In the genomic region with DNA sequence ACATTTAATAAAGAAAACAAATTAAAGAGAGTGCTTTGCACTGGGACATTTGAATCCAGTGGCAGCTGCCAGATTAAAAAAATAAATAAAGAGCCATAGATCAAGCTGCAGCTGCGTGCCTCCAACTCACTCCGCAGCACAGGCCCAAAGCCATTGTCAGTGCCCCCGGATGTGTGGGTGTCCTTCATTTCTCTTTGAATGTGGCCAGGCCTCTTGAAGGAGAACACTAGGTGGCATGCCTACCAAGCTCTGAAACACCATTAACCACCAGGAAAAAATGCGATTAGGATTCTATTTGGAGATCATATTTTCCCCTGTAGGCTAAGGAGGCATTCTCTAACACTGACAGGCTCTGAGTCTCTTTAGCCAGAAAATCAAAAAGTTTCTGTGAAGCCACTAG, we compare ENCODE assay signal across 8 cellular contexts.
DNase-seq lines count a peak whose midpoint lies in the region; ATAC-seq, FAIRE-seq and TF ChIP-seq lines count a peak whose summit lies in the region.

No MANE protein-coding gene starts in this region.

- H3K79me2 ChIP-seq in H9 (ENCODE audit: insufficient read depth, low read length), result no peaks in the 10 kb centered on the region

- TF ChIP-seq POLR2A in prostate gland (IDR thresholded peaks at IDR 0.05) (no peak), esophagus muscularis mucosa (IDR thresholded peaks at IDR 0.05; ENCODE audit: low read depth) (no peak)

- no peaks in the 10 kb centered on the region for H4K20me1 ChIP-seq in H9 (ENCODE audit: control insufficient read depth, insufficient read depth, insufficient read length)

- H4K5ac ChIP-seq in H9 (ENCODE audit: insufficient read length, low read depth, low read length), result no peak overlapping the region

- no peak overlapping the region for H3K14ac ChIP-seq in H9 (ENCODE audit: insufficient read depth, low read length)

- H2BK120ac ChIP-seq in H9 (ENCODE audit: low read depth, low read length, poor library complexity, severe bottlenecking), result no peak overlapping the region

- H3K9me3 Mint-ChIP-seq in H9, result no peaks in the 10 kb centered on the region

- DNase-seq in H9, result peak; percentile 45
- peak; percentile 32 for DNase-seq in OCI-M1 (lab: John Stamatoyannopoulos, UW)
- peak; percentile 32 for DNase-seq in fibroblast of the conjunctiva (ENCODE audit: low read depth)
- DNase-seq in pancreas, result peak in 2 of 6 donors; percentile 9 to 17
- DNase-seq in prostate gland (ENCODE audit: low spot score), result no peak
- no peak for DNase-seq in NCI-H226
- no peak for DNase-seq in esophagus muscularis mucosa (ENCODE audit: extremely low spot score)

- no peaks in the 10 kb centered on the region for H3K36me3 ChIP-seq in pancreas
- no peaks in the 10 kb centered on the region for H3K36me3 ChIP-seq in prostate gland
- no peaks in the 10 kb centered on the region for H3K36me3 ChIP-seq in esophagus muscularis mucosa

- H2BK20ac ChIP-seq in H9 (ENCODE audit: low read depth, low read length, poor library complexity, severe bottlenecking), result no peak overlapping the region

- no peak overlapping the region for H3K23ac ChIP-seq in H9 (ENCODE audit: insufficient read length, low read depth, low read length)

- TF ChIP-seq CTCF in H9 (conservative IDR thresholded peaks at IDR 0.05) (peak; percentile 47; the same call in 2 of the 3 replicates), pancreas (IDR thresholded peaks at IDR 0.05) (peak in 1 of 4 donors; percentile 28), prostate gland (IDR thresholded peaks at IDR 0.05) (peak in 1 of 4 experiments; percentile 10), esophagus muscularis mucosa (IDR thresholded peaks at IDR 0.05) (peak in 1 of 3 experiments; percentile 20)

- no peak overlapping the region for H2AFZ ChIP-seq in H9 (ENCODE audit: low read length)

- H3K4me2 ChIP-seq in H9 (ENCODE audit: insufficient read depth, insufficient read length, low read length), result no peak overlapping the region

- no peak overlapping the region for H3K4ac ChIP-seq in H9 (ENCODE audit: low read depth, low read length)

- no peak for TF ChIP-seq EP300 in esophagus muscularis mucosa (IDR thresholded peaks at IDR 0.05)

- H3K56ac ChIP-seq in H9 (ENCODE audit: insufficient read length, low read depth, low read length), result no peak overlapping the region

- no CpG with 5 or more reads among the region's 4 CpGs for WGBS in H9 (ENCODE audit: extremely low coverage, insufficient read length, low lambda C conversion rate)
- WGBS in pancreas, 2 donors, result 9 to 20% methylated on average over 4 of the region's 4 CpGs
- 28% methylated on average over 4 of the region's 4 CpGs for WGBS in prostate gland
- 45% methylated on average over 4 of the region's 4 CpGs for WGBS in esophagus muscularis mucosa

- H3K4me3 Mint-ChIP-seq in H9, result no peak overlapping the region

- H3K9ac ChIP-seq in H9 (ENCODE audit: extremely low read depth, insufficient read length, low read length), result no peak overlapping the region

- no peaks in the 10 kb centered on the region for H3K4me1 ChIP-seq in H9 (ENCODE audit: insufficient read depth, low read length)
- no peaks in the 10 kb centered on the region for H3K4me1 ChIP-seq in pancreas
- H3K4me1 ChIP-seq in prostate gland (replicated peaks), result no peaks in the 10 kb centered on the region
- peaks cover 0 to 4% (median 0%) of the 10 kb centered on the region in 4 donors for H3K4me1 ChIP-seq in esophagus muscularis mucosa

- intact Hi-C loops in pancreas (cut with DNase I) (no loop called here), prostate gland (cut with DNase I) (no loop called here), esophagus muscularis mucosa (cut with DNase I) (no loop called here)

- no peak overlapping the region for H3T11ph ChIP-seq in H9 (ENCODE audit: low read length)

- no peak overlapping the region for H3K27ac ChIP-seq in H9 (ENCODE audit: insufficient read length, low read depth, low read length)
- no peak overlapping the region for H3K27ac ChIP-seq in pancreas
- no peak overlapping the region for H3K27ac ChIP-seq in prostate gland
- H3K27ac ChIP-seq in esophagus muscularis mucosa (replicated peaks in 1 of 4), result no peak overlapping the region

- H3K23me2 ChIP-seq in H9 (ENCODE audit: insufficient read length, low read depth, low read length, poor library complexity, severe bottlenecking), result no peaks in the 10 kb centered on the region

- H2BK12ac ChIP-seq in H9 (ENCODE audit: insufficient read length, low read depth, low read length), result no peak overlapping the region

- no peaks in the 10 kb centered on the region for H3K9me3 ChIP-seq in H9 (ENCODE audit: control insufficient read depth, low read depth, low read length)
- no peaks in the 10 kb centered on the region for H3K9me3 ChIP-seq in pancreas
- H3K9me3 ChIP-seq in prostate gland, result no peaks in the 10 kb centered on the region
- no peaks in the 10 kb centered on the region for H3K9me3 ChIP-seq in esophagus muscularis mucosa

- no peak overlapping the region for H3K4me3 ChIP-seq in pancreas
- H3K4me3 ChIP-seq in prostate gland, result no peak overlapping the region
- H3K4me3 ChIP-seq in esophagus muscularis mucosa, result no peak overlapping the region

- no peak overlapping the region for H3K27ac Mint-ChIP-seq in H9

- FAIRE-seq in pancreas (lab: Jason Lieb, UNC), result no peak

- no peak overlapping the region for H2BK5ac ChIP-seq in H9 (ENCODE audit: insufficient read length, low read length)

- no peak overlapping the region for H2BK15ac ChIP-seq in H9 (ENCODE audit: low read depth, low read length)

- no peak overlapping the region for H4K91ac ChIP-seq in H9 (ENCODE audit: insufficient read length, low read depth, low read length)

- no peaks in the 10 kb centered on the region; the same call in 1 of the 2 replicates for H3K27me3 Mint-ChIP-seq in H9 (ENCODE audit: low read depth)

- no peaks in the 10 kb centered on the region for H3K36me3 Mint-ChIP-seq in H9 (ENCODE audit: insufficient read depth in 1 of 3, low read depth in 3 of 3)

- H3K27me3 ChIP-seq in H9 (ENCODE audit: insufficient read depth, low read length) (no peaks in the 10 kb centered on the region), pancreas (no peaks in the 10 kb centered on the region), prostate gland (replicated peaks; ENCODE audit: insufficient read depth) (no peaks in the 10 kb centered on the region), esophagus muscularis mucosa (no peaks in the 10 kb centered on the region)

- ATAC-seq in pancreas (peak; percentile 53 to 87 (median 76)), GM19351 (IDR thresholded peaks at IDR 0.05; ENCODE audit: unreplicated experiment) (no peak)

- H3K79me1 ChIP-seq in H9 (ENCODE audit: insufficient read depth, low read depth, low read length, poor library complexity, severe bottlenecking), result no peaks in the 10 kb centered on the region

- H3K18ac ChIP-seq in H9 (ENCODE audit: insufficient read length, low read depth, low read length), result no peak overlapping the region

- H2AK5ac ChIP-seq in H9 (ENCODE audit: insufficient read length, low read length), result no peak overlapping the region

- H3K4me1 Mint-ChIP-seq in H9, result peaks cover 0 to 4% of the 10 kb centered on the region in 2 experiments; a peak in 3 of 4 replicates

- no peak overlapping the region for H4K8ac ChIP-seq in H9 (replicated peaks; ENCODE audit: insufficient read length, low read depth, low read length)

Comparison
In these comparisons a context has a peak if more than half of its experiments do, and no peak if none do; other contexts are left out.
1. DNase-seq: peak in H9 (single experiment), OCI-M1 (single experiment) and fibroblast of the conjunctiva (single experiment); none in prostate gland (single experiment), NCI-H226 (single experiment) and esophagus muscularis mucosa (single experiment).